ENCODE assay signal across 12 cellular contexts in the genomic region with DNA sequence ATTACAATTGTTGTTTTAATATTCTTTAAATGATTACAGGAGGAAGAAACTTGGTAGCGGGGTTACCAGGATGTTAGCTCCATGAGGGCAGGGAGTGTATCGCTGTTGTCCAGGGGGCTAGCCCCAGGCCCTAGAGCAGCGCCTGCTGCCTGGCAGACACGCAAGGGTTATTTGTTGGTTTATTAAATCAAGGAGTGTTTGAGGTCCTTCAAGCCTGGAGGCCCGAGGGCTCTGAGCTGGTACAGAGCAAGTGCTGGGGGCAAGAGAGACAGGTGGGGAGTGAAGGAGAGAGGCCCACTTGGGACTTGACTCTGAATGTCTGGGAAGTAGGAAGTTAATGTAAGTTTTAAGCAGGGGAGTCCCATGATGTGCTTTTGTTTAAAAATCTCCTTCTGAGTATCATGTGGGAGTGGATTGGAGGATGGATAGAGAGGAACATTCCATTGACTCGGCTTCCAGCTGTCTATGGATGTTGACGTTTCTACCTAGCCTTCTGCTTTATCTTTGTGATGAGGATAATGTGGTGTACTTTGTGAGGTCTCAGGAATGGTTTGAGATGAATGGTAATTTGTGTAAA.
"Had no signal": no experiment of that assay in that cellular context is flagged by ENCODE, and none has a peak within 500 bp of the region (broad histone marks: within the 10 kb centered on the region; RNA-seq: fewer than 3 reads in every experiment).

No MANE protein-coding gene starts in this region.

- H3K36me3 Mint-ChIP-seq: natural killer cell treated with Interleukin-12 subunit alpha and Interleukin-12 subunit beta and Interleukin-15 and Interleukin-18, amount 100 ng/mL, for 72 hours had no signal

- H3K4me3 Mint-ChIP-seq: activated naive CD8-positive, alpha-beta T cell treated with anti-CD3 and anti-CD28 coated beads, Interleukin-2, amount 50 U/mL, for 24 hours; central memory CD8-positive, alpha-beta T cell; natural killer cell treated with Interleukin-12 subunit alpha and Interleukin-12 subunit beta and Interleukin-15 and Interleukin-18, amount 100 ng/mL, for 72 hours; stimulated activated naive CD8-positive, alpha-beta T cell treated with anti-CD3 and anti-CD28 coated beads, Interleukin-15, Interleukin-2, amounts not matched to agents 100 ng/mL and 50 ng/mL, for 24 hours had no signal

- DNase-seq: activated CD4-positive, alpha-beta T cell treated with anti-CD3 and anti-CD28 coated beads, Interleukin-2, amount 50 U/mL, for 48 hours; activated CD4-positive, CD25-positive, alpha-beta regulatory T cell treated with anti-CD3 and anti-CD28 coated beads, Interleukin-2, amount 50 U/mL, for 72 hours; activated naive CD8-positive, alpha-beta T cell treated with anti-CD3 and anti-CD28 coated beads, Interleukin-2, amount 50 U/mL, for 24 hours; dermis blood vessel endothelial cell; erythroblast; left cardiac atrium; mucosa of descending colon; stimulated activated CD4-positive, alpha-beta T cell treated with anti-CD3 and anti-CD28 coated beads, Interleukin-15, amount 100 ng/mL, for 24 hours; stimulated activated CD4-positive, alpha-beta T cell treated with anti-CD3 and anti-CD28 coated beads, Interleukin-4, amount 100 ng/mL, for 24 hours had no signal

- ATAC-seq: activated naive CD8-positive, alpha-beta T cell treated with anti-CD3 and anti-CD28 coated beads, Interleukin-2, amount 50 U/mL, for 24 hours; natural killer cell treated with Interleukin-12 subunit alpha and Interleukin-12 subunit beta and Interleukin-15 and Interleukin-18, amount 100 ng/mL, for 72 hours had no signal

- H3K9me3 ChIP-seq: mucosa of descending colon had no signal

- H3K4me3 ChIP-seq: mucosa of descending colon had no signal

- H3K27ac Mint-ChIP-seq: activated naive CD8-positive, alpha-beta T cell treated with anti-CD3 and anti-CD28 coated beads, Interleukin-2, amount 50 U/mL, for 24 hours; natural killer cell treated with Interleukin-12 subunit alpha and Interleukin-12 subunit beta and Interleukin-15 and Interleukin-18, amount 100 ng/mL, for 72 hours; stimulated activated naive CD8-positive, alpha-beta T cell treated with anti-CD3 and anti-CD28 coated beads, Interleukin-15, Interleukin-2, amounts not matched to agents 100 ng/mL and 50 ng/mL, for 24 hours had no signal

- H3K9me3 Mint-ChIP-seq: activated naive CD8-positive, alpha-beta T cell treated with anti-CD3 and anti-CD28 coated beads, Interleukin-2, amount 50 U/mL, for 24 hours; central memory CD8-positive, alpha-beta T cell; natural killer cell treated with Interleukin-12 subunit alpha and Interleukin-12 subunit beta and Interleukin-15 and Interleukin-18, amount 100 ng/mL, for 72 hours; stimulated activated naive CD8-positive, alpha-beta T cell treated with anti-CD3 and anti-CD28 coated beads, Interleukin-15, Interleukin-2, amounts not matched to agents 100 ng/mL and 50 ng/mL, for 24 hours had no signal

- H3K27me3 Mint-ChIP-seq: central memory CD8-positive, alpha-beta T cell had no signal

- H3K4me1 Mint-ChIP-seq: activated naive CD8-positive, alpha-beta T cell treated with anti-CD3 and anti-CD28 coated beads, Interleukin-2, amount 50 U/mL, for 24 hours; central memory CD8-positive, alpha-beta T cell had no signal
